Comparison of ENCODE assay signal across 16 cellular contexts in genomic region chr13:51122868-51123267, GRCh38. TPM values are rescaled to one million over a fixed set of nuclear protein-coding genes. Genes with fewer than 3 reads are reported as not detected.
DNase-seq lines count a peak whose midpoint lies in the region; TF ChIP-seq lines count a peak whose summit lies in the region.
"Had no signal": no experiment of that assay in that cellular context is flagged by ENCODE, and none has a peak within 500 bp of the region (broad histone marks: within the 10 kb centered on the region; RNA-seq: fewer than 3 reads in every experiment).

No MANE protein-coding gene starts in this region.

- no peaks in the 10 kb centered on the region for H3K79me2 ChIP-seq in OCI-LY3 (ENCODE audit: low read length)

- H3K9me3 Mint-ChIP-seq in type B pancreatic cell (no peaks in the 10 kb centered on the region), mesothelial cell of epicardium (peaks cover 3% of the 10 kb centered on the region)

- H3K4me3 ChIP-seq in OCI-LY3 (ENCODE audit: low read length): peak overlapping the region; percentile 43
- H3K4me3 ChIP-seq: spleen had no signal

- H3K27me3 ChIP-seq in OCI-LY3 (ENCODE audit: low read depth, low read length): peaks cover 36% of the 10 kb centered on the region

- H3K27ac ChIP-seq in OCI-LY3 (ENCODE audit: low read length) (no peak overlapping the region), caudate nucleus (ENCODE audit: low read depth, low read length) (no peak overlapping the region)
- H3K27ac ChIP-seq: spleen had no signal

- H3K36me3 ChIP-seq in OCI-LY3 (replicated peaks; ENCODE audit: low read depth, low read length): no peaks in the 10 kb centered on the region
- H3K36me3 ChIP-seq: spleen had no signal

- DNase-seq in stimulated activated CD4-positive, alpha-beta T cell treated with anti-CD3 and anti-CD28 coated beads, Interleukin-12 subunit alpha, Interleukin-12 subunit beta, amount 100 ng/mL, for 48 hours (ENCODE audit: low read depth in 2 of 3, low spot score in 1 of 3): peak; percentile 3 to 27 (median 8)
- no peak for DNase-seq in stimulated activated CD4-positive, alpha-beta T cell treated with anti-CD3 and anti-CD28 coated beads, Interleukin-4, amount 100 ng/mL, for 4 hours
- DNase-seq in left kidney (ENCODE audit: low read depth, low spot score) (peak; percentile 68), type B pancreatic cell (ENCODE audit: extremely low spot score, unreplicated experiment) (peak; percentile 13), germinal center (ENCODE audit: low spot score) (no peak), caudate nucleus (lab: John Stamatoyannopoulos, UW) (no peak), mesothelial cell of epicardium (ENCODE audit: low spot score in 2 of 2, unreplicated experiment in 2 of 2) (no peak)
- DNase-seq: hippocampal formation, occipital lobe, spleen, T1000 had no signal

- H3K27me3 Mint-ChIP-seq in type B pancreatic cell: peaks cover 8% of the 10 kb centered on the region
- H3K27me3 Mint-ChIP-seq in mesothelial cell of epicardium (ENCODE audit: low read depth): peaks cover 41% of the 10 kb centered on the region

- no peaks in the 10 kb centered on the region for H4K20me1 ChIP-seq in OCI-LY3 (ENCODE audit: insufficient read depth, low read length)

- H2AFZ ChIP-seq in OCI-LY3 (ENCODE audit: low read depth, low read length): no peak overlapping the region

- TF ChIP-seq CTCF in OCI-LY3 (IDR thresholded peaks at IDR 0.05; ENCODE audit: low read depth, low read length) (no peak), type B pancreatic cell (conservative IDR thresholded peaks at IDR 0.05) (no peak), mesothelial cell of epicardium (IDR thresholded peaks at IDR 0.05; ENCODE audit: unreplicated experiment) (no peak)

- H3K9ac ChIP-seq in OCI-LY3 (ENCODE audit: low read length): no peak overlapping the region

- H3K27ac Mint-ChIP-seq in type B pancreatic cell (no peak overlapping the region), mesothelial cell of epicardium (no peak overlapping the region)
- H3K27ac Mint-ChIP-seq: CD4-positive, CD25-positive, alpha-beta regulatory T cell had no signal

- H3K4me1 ChIP-seq in OCI-LY3 (ENCODE audit: low read length): peaks cover 32% of the 10 kb centered on the region

- H3K36me3 Mint-ChIP-seq in type B pancreatic cell: no peaks in the 10 kb centered on the region
- no peaks in the 10 kb centered on the region for H3K36me3 Mint-ChIP-seq in mesothelial cell of epicardium
- H3K36me3 Mint-ChIP-seq: CD4-positive, CD25-positive, alpha-beta regulatory T cell had no signal

- H3K4me3 Mint-ChIP-seq in type B pancreatic cell (peak overlapping the region; percentile 9), mesothelial cell of epicardium (no peak overlapping the region)
- H3K4me3 Mint-ChIP-seq: CD4-positive, CD25-positive, alpha-beta regulatory T cell had no signal

- peak overlapping the region; percentile 61 for H3K4me2 ChIP-seq in OCI-LY3 (ENCODE audit: low read length)

- H3K9me3 ChIP-seq in OCI-LY3 (ENCODE audit: insufficient read depth, low read length): peaks cover 3% of the 10 kb centered on the region

- H3K4me1 Mint-ChIP-seq in type B pancreatic cell (ENCODE audit: unreplicated experiment) (peaks cover 17% of the 10 kb centered on the region), mesothelial cell of epicardium (peaks cover 9% of the 10 kb centered on the region)

RNA-seq across cellular contexts. Expression of gene C13orf42, which starts 11.8 kb away (rescaled TPM):
- total RNA-seq in type B pancreatic cell (ENCODE audit: low replicate concordance) (not detected in 2 replicates), mesothelial cell of epicardium (not detected in 3 replicates)
- total RNA-seq: bronchial epithelial cell; CD4-positive, CD25-positive, alpha-beta regulatory T cell; lung microvascular endothelial cell; M059J; occipital lobe had no signal

Comparison
In these comparisons a context has a peak if more than half of its experiments do, and no peak if none do; other contexts are left out.
1. DNase-seq: peak in stimulated activated CD4-positive, alpha-beta T cell treated with anti-CD3 and anti-CD28 coated beads, Interleukin-12 subunit alpha, Interleukin-12 subunit beta, amount 100 ng/mL, for 48 hours (3 of 3), left kidney (single experiment) and type B pancreatic cell (single experiment); none in stimulated activated CD4-positive, alpha-beta T cell treated with anti-CD3 and anti-CD28 coated beads, Interleukin-4, amount 100 ng/mL, for 4 hours (0 of 2), germinal center (single experiment), caudate nucleus (0 of 61) and mesothelial cell of epicardium (0 of 2).